Comparison of ENCODE assay signal across 19 cellular contexts in the genomic region with DNA sequence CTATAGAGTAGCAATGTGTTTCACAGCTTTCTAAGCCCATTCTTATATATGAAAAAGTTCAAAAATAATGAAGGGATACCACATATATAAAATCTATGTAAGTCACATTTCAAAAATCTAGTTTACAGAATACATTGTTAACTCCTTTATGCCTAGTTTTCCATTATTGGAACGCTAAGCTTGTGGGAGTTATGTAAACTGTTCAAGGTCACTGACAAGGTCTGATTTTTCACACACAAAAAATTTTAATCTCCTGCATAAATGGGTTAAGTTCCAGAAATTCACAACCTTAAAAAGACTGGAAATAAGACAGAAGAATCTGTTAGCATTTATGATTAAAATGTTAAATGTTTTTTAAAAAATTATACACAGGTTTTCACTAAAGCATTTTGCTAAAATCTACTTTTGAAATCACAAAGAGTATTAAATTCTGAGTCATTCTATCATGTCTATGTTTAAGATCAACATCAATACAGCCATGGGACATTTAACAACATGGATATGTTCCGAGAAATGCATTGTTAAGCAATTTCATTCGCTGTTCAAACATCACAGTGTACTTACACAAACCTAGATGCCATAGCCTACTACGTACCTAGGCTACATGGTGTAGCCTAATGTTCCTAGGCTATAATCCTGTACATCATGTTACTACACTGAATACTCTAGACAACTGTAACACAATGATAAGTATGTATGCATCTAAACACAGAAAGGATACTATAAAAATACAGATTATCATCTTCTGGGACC.
"Had no signal": no experiment of that assay in that cellular context is flagged by ENCODE, and none has a peak within 500 bp of the region (broad histone marks: within the 10 kb centered on the region; RNA-seq: fewer than 3 reads in every experiment).

No MANE protein-coding gene starts in this region.

- FAIRE-seq: bronchial epithelial cell had no signal

- H3K27ac ChIP-seq: heart right ventricle, left lung, pancreas, psoas muscle, right atrium auricular region, upper lobe of right lung had no signal

- H3K27me3 ChIP-seq: heart right ventricle, left lung, pancreas, right atrium auricular region, upper lobe of right lung had no signal

- H3K9me3 ChIP-seq: heart right ventricle, left lung, pancreas, psoas muscle, right atrium auricular region, upper lobe of right lung had no signal

- H3K4me3 ChIP-seq: heart right ventricle, left lung, pancreas, psoas muscle, right atrium auricular region, upper lobe of right lung had no signal

- H3K36me3 ChIP-seq: pancreas, right atrium auricular region, upper lobe of right lung had no signal

- DNase-seq: activated B cell treated with CpG ODN at 0.5 μM for 24 hours; activated CD4-positive, alpha-beta T cell treated with anti-CD3 and anti-CD28 coated beads for 36 hours; activated CD4-positive, alpha-beta T cell treated with anti-CD3 and anti-CD28 coated beads, Interleukin-2, amount 50 U/mL, for 48 hours; activated CD8-positive, alpha-beta memory T cell treated with anti-CD3 and anti-CD28 coated beads, Interleukin-2, amount 50 U/mL, for 48 hours; activated naive CD4-positive, alpha-beta T cell treated with Interleukin-2 at 50 U/mL for 16 hours; activated naive CD8-positive, alpha-beta T cell treated with anti-CD3 and anti-CD28 coated beads, Interleukin-2, amount 10 ng/mL, durations not matched to agents 7 days and 5 days; activated T-cell treated with anti-CD3 and anti-CD28 coated beads, Interleukin-2, amount 50 U/mL, for 4 hours; cortex of kidney; heart right ventricle; kidney; left lung; nephron progenitor cell; pancreas; psoas muscle; stimulated activated CD4-positive, alpha-beta T cell treated with anti-CD3 and anti-CD28 coated beads, Interleukin-4, amount 100 ng/mL, for 24 hours; stimulated activated naive CD8-positive, alpha-beta T cell treated with anti-CD3 and anti-CD28 coated beads, Interleukin-15, Interleukin-2, amounts not matched to agents 100 U/mL and 50 U/mL, for 24 hours; upper lobe of right lung had no signal

- ATAC-seq: activated CD4-positive, alpha-beta T cell treated with anti-CD3 and anti-CD28 coated beads for 36 hours; activated T-cell treated with anti-CD3 and anti-CD28 coated beads, Interleukin-2, amount 50 U/mL, for 4 hours; stimulated activated naive CD8-positive, alpha-beta T cell treated with anti-CD3 and anti-CD28 coated beads, Interleukin-15, Interleukin-2, amounts not matched to agents 100 U/mL and 50 U/mL, for 24 hours had no signal

- H3K4me1 ChIP-seq: left lung, psoas muscle, right atrium auricular region, upper lobe of right lung had no signal
